Comparison of ENCODE assay signal across 8 cellular contexts in the genomic region with DNA sequence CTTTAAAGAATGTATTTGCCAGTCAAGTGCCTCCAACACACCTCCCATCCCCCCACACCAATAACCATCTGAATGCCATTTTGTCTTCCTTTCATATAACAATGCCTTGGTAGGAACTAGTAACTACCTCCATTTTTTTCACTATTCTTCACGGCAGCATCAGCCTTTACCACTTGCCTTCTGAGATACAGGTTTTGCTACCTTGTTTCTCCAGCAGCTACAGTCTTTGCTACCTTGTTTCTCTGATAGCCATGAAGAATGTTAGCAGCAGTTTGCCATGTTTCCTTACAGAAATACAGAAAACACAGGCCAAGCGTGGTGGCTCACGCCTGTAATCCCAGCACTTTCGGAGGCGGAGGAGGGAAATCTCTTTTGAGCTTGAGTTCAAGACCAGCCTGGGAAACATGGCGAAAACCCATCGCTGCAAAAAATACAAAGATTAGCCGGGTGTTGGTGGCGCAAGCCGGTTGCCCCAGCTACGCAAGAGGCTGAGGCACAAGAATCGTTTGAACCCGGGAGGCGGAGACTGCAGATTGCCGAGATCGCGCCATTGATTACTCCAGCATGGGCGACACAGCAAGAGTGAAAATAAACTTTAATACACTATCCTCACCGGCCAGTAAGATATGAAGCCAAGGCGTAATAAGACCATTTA.
DNase-seq lines count a peak whose midpoint lies in the region; ATAC-seq and TF ChIP-seq lines count a peak whose summit lies in the region.

No MANE protein-coding gene starts in this region.

- H3K4me1 Mint-ChIP-seq in CD14-positive monocyte = peaks cover 24% of the 10 kb centered on the region

- H3K4me1 ChIP-seq in trophoblast cell (ENCODE audit: control insufficient read depth in 1 of 2, insufficient read depth in 2 of 2, low read length in 2 of 2) = peaks cover 0 to 3% of the 10 kb centered on the region in 2 experiments

- H3K79me1 ChIP-seq in trophoblast cell (ENCODE audit: low read length) = peaks cover 14% of the 10 kb centered on the region

- H3K36me3 ChIP-seq in trophoblast cell (ENCODE audit: control insufficient read depth in 1 of 2, insufficient read depth in 2 of 2, low read length in 2 of 2) = no peaks in the 10 kb centered on the region

- H3K23ac ChIP-seq in trophoblast cell (ENCODE audit: low read length) = no peak overlapping the region

- H3K27ac ChIP-seq in trophoblast cell (ENCODE audit: low read depth, low read length) = peak overlapping the region; percentile 43

- peak overlapping the region; percentile 77 for H3K4me3 ChIP-seq in trophoblast cell (ENCODE audit: low read depth, low read length)

- no peak overlapping the region for H2AFZ ChIP-seq in trophoblast cell (ENCODE audit: insufficient read depth, low read length, poor library complexity)

- H4K12ac ChIP-seq in trophoblast cell (ENCODE audit: low read depth, low read length) = no peak overlapping the region

- no peak overlapping the region for H4K91ac ChIP-seq in trophoblast cell (ENCODE audit: low read depth, low read length)

- H2BK120ac ChIP-seq in trophoblast cell (ENCODE audit: insufficient read depth, low read length, poor library complexity) = no peak overlapping the region

- H3K9me3 Mint-ChIP-seq in CD14-positive monocyte = peaks cover 0 to 4% (median 0%) of the 10 kb centered on the region in 7 donors

- no peak overlapping the region for H3K4ac ChIP-seq in trophoblast cell (ENCODE audit: low read depth, low read length)

- H3K79me2 ChIP-seq in trophoblast cell (ENCODE audit: control insufficient read depth, insufficient read depth, low read length, poor library complexity) = peaks cover 4% of the 10 kb centered on the region

- no CpG with 5 or more reads among the region's 20 CpGs for WGBS in trophoblast cell (ENCODE audit: extremely low coverage, insufficient coverage, insufficient read length)

- peak overlapping the region; percentile 98 for H3K4me2 ChIP-seq in trophoblast cell (ENCODE audit: low read length)

- no peak overlapping the region for H2BK12ac ChIP-seq in trophoblast cell (ENCODE audit: low read length)

- intact Hi-C loops in CD14-positive monocyte (cut with micrococcal nuclease) = no loop called here

- no peaks in the 10 kb centered on the region for H3K27me3 ChIP-seq in trophoblast cell (ENCODE audit: insufficient read depth, low read length)

- H3K27ac Mint-ChIP-seq in CD14-positive monocyte = peak overlapping the region; percentile 86 to 94 (median 91)

- ATAC-seq in GM21367 (IDR thresholded peaks at IDR 0.05; ENCODE audit: unreplicated experiment) = peak; percentile 10
- ATAC-seq in GM19324 (IDR thresholded peaks at IDR 0.05; ENCODE audit: low FRiP score, unreplicated experiment) = no peak

- peak overlapping the region; percentile 16 for H3K14ac ChIP-seq in trophoblast cell (ENCODE audit: low read length)

- no peak for TF ChIP-seq CTCF in CD14-positive monocyte (IDR thresholded peaks at IDR 0.05)

- H3K27me3 Mint-ChIP-seq in CD14-positive monocyte (ENCODE audit: low read depth in 3 of 3) = no peaks in the 10 kb centered on the region

- no peak for DNase-seq in CD14-positive monocyte (ENCODE audit: low spot score)
- peak; percentile 68 for DNase-seq in M059J (ENCODE audit: low read depth)
- DNase-seq in activated CD4-positive, alpha-beta T cell treated with anti-CD3 and anti-CD28 coated beads, Interleukin-2, amount 50 U/mL, for 1 hour = peak; percentile 41
- DNase-seq in fibroblast of gingiva (ENCODE audit: low read depth) = peak; percentile 65
- DNase-seq in trophoblast cell = peak; percentile 74 to 75
- no peak for DNase-seq in NCI-H2029 (lab: John Stamatoyannopoulos, UW)

- H2BK5ac ChIP-seq in trophoblast cell (ENCODE audit: low read depth, low read length, poor library complexity) = peak overlapping the region; percentile 36

- no peaks in the 10 kb centered on the region for H3K36me3 Mint-ChIP-seq in CD14-positive monocyte

- H3K18ac ChIP-seq in trophoblast cell (ENCODE audit: low read length) = no peak overlapping the region

- no peak overlapping the region for H2AK5ac ChIP-seq in trophoblast cell (ENCODE audit: low read length)

- peak overlapping the region; percentile 90 to 91 for H3K4me3 Mint-ChIP-seq in CD14-positive monocyte

- peak overlapping the region; percentile 5 for H3K9ac ChIP-seq in trophoblast cell (ENCODE audit: low read length)

- H4K8ac ChIP-seq in trophoblast cell (ENCODE audit: low read depth, low read length) = no peak overlapping the region

- H3K9me3 ChIP-seq in trophoblast cell (ENCODE audit: insufficient read depth, low read depth, low read length) = no peaks in the 10 kb centered on the region

Comparison
In these comparisons a context has a peak if more than half of its experiments do, and no peak if none do; other contexts are left out.
1. DNase-seq: peak in M059J (single experiment), activated CD4-positive, alpha-beta T cell treated with anti-CD3 and anti-CD28 coated beads, Interleukin-2, amount 50 U/mL, for 1 hour (single experiment), fibroblast of gingiva (single experiment) and trophoblast cell (2 of 2); none in CD14-positive monocyte (single experiment) and NCI-H2029 (single experiment).